In the genomic region with DNA sequence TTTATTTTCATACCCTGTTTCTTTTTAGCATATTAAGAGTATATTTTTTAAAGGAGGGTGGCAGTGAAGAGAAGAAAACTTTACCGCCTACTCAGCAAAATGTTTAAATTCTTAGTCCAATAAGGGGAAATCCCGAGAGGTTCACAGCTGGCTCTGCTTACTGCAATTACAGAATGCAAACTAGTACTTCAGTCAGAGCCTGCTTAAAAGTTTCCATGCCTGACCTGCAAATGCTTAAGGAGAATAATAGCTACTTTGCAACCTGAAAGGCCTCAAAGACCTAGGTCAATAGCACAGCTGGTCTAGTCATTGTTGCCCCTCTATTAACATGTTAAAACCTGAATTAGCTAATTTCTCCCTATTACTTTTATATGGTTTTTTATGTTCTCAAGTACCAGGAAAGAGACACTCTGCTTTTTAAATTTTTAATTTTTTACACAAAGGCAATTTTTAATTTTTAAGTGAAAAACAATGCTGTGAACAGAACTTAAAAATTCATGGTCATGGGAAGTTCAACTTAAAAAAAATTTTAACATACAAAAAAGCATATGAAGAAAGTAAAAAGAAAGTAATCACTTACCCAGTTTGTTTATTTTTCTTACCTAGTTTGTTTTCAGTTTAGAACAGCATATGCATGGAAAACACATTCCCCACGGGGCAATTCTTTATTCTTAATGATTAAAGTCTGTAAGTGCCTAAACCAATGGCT, we compare ENCODE assay signal across 13 cellular contexts.
DNase-seq lines count a peak whose midpoint lies in the region; ATAC-seq and TF ChIP-seq lines count a peak whose summit lies in the region.
"Had no signal": no experiment of that assay in that cellular context is flagged by ENCODE, and none has a peak within 500 bp of the region (broad histone marks: within the 10 kb centered on the region; RNA-seq: fewer than 3 reads in every experiment).

No MANE protein-coding gene starts in this region.

- CTCF ChIA-PET in CD4-positive, alpha-beta T cell (lab: Charles Lee): no interaction called here

- H3K27ac ChIP-seq in iPS DF 6.9 (ENCODE audit: low read length): no peak overlapping the region
- no peak overlapping the region for H3K27ac ChIP-seq in CD4-positive, alpha-beta T cell (ENCODE audit: low read depth, low read length)
- H3K27ac ChIP-seq: breast epithelium had no signal

- H3K4me3 Mint-ChIP-seq in CD4-positive, alpha-beta T cell: no peak overlapping the region

- no peaks in the 10 kb centered on the region for H3K27me3 ChIP-seq in iPS DF 6.9 (ENCODE audit: control insufficient read depth, insufficient read depth, low read length)
- peaks cover 7% of the 10 kb centered on the region for H3K27me3 ChIP-seq in CD4-positive, alpha-beta T cell (ENCODE audit: control insufficient read depth, insufficient read depth, low read length)
- H3K27me3 ChIP-seq: breast epithelium, heart left ventricle had no signal

- H3K36me3 Mint-ChIP-seq in CD4-positive, alpha-beta T cell (ENCODE audit: low read depth): no peaks in the 10 kb centered on the region

- no CpG with 5 or more reads among the region's 3 CpGs for WGBS in iPS DF 6.9 (ENCODE audit: insufficient coverage, insufficient read length)
- WGBS in lower leg skin, 2 donors: 26 to 31% methylated on average over 3 of the region's 3 CpGs

- no peak for TF ChIP-seq POLR2A in lower leg skin (IDR thresholded peaks at IDR 0.05)

- TF ChIP-seq CTCF in AG09319 (IDR thresholded peaks at IDR 0.05; ENCODE audit: low read depth, low read length): no peak
- no peak for TF ChIP-seq CTCF in lower leg skin (IDR thresholded peaks at IDR 0.05)
- no peak for TF ChIP-seq CTCF in CD4-positive, alpha-beta T cell (IDR thresholded peaks at IDR 0.05)

- H3K4me1 Mint-ChIP-seq in CD4-positive, alpha-beta T cell (ENCODE audit: low read depth): no peaks in the 10 kb centered on the region

- no peaks in the 10 kb centered on the region for H3K9me3 Mint-ChIP-seq in CD4-positive, alpha-beta T cell

- H3K4me1 ChIP-seq in iPS DF 6.9 (ENCODE audit: control insufficient read depth, insufficient read depth, low read length): no peaks in the 10 kb centered on the region; the same call in 1 of the 2 replicates
- H3K4me1 ChIP-seq: breast epithelium had no signal

- peaks cover 35% of the 10 kb centered on the region for H3K27me3 Mint-ChIP-seq in CD4-positive, alpha-beta T cell

- POLR2A ChIA-PET in CD4-positive, alpha-beta T cell (lab: Charles Lee): no interaction called here

- H3K9me3 ChIP-seq in iPS DF 6.9 (ENCODE audit: control insufficient read depth, insufficient read depth, low read length): no peaks in the 10 kb centered on the region
- no peaks in the 10 kb centered on the region for H3K9me3 ChIP-seq in CD4-positive, alpha-beta T cell (ENCODE audit: control insufficient read depth, low read length)
- H3K9me3 ChIP-seq: breast epithelium, heart left ventricle had no signal

- H3K27ac Mint-ChIP-seq in CD4-positive, alpha-beta T cell: no peak overlapping the region

- H3K4me3 ChIP-seq in iPS DF 6.9 (ENCODE audit: low read length) (no peak overlapping the region), lower leg skin (ENCODE audit: low read depth, poor library complexity, severe bottlenecking) (no peak overlapping the region)
- H3K4me3 ChIP-seq: breast epithelium, heart left ventricle had no signal

- intact Hi-C loops in lower leg skin (cut with DNase I; ENCODE audit: low total_unique reads): no loop called here
- intact Hi-C loops in CD4-positive, alpha-beta T cell (cut with DNase I, micrococcal nuclease): no loop called here

- ATAC-seq in GM21717 (IDR thresholded peaks at IDR 0.05; ENCODE audit: unreplicated experiment): peak; percentile 44
- no peak for ATAC-seq in CD4-positive, alpha-beta T cell (ENCODE audit: poor library complexity)
- ATAC-seq: HCT116, heart left ventricle had no signal

- DNase-seq in AG09319 (ENCODE audit: extremely low read depth, low read depth): peak; percentile 19
- peak; percentile 9 for DNase-seq in NAMALWA (ENCODE audit: low spot score)
- DNase-seq in iPS DF 6.9 (ENCODE audit: low read depth, low spot score): peak; percentile 60
- no peak for DNase-seq in DMS53 treated with DMSO at 0.1 percent for 48 hours (lab: John Stamatoyannopoulos, UW; ENCODE audit: unreplicated experiment)
- no peak for DNase-seq in lower leg skin (ENCODE audit: low spot score in 2 of 2)
- no peak for DNase-seq in CD4-positive, alpha-beta T cell
- DNase-seq in NOMO-1 treated with DMSO at 0.1 percent for 48 hours (lab: John Stamatoyannopoulos, UW; ENCODE audit: unreplicated experiment): no peak
- DNase-seq: heart left ventricle, KG1, NCI-H526 treated with DMSO at 0.1 percent for 48 hours had no signal

- H3K36me3 ChIP-seq in iPS DF 6.9 (ENCODE audit: control insufficient read depth, insufficient read depth, low read length): no peaks in the 10 kb centered on the region
- H3K36me3 ChIP-seq: breast epithelium, heart left ventricle had no signal

Comparison
In these comparisons a context has a peak if more than half of its experiments do, and no peak if none do; other contexts are left out.
1. DNase-seq: peak in AG09319 (single experiment), NAMALWA (single experiment) and iPS DF 6.9 (single experiment); none in DMS53 treated with DMSO at 0.1 percent for 48 hours (single experiment), lower leg skin (0 of 2), CD4-positive, alpha-beta T cell (0 of 10) and NOMO-1 treated with DMSO at 0.1 percent for 48 hours (single experiment).